8 cellular contexts compared by ENCODE assay signal in genomic region chr3:49839193-49839809, GRCh38. TPM values are rescaled to one million over a fixed set of nuclear protein-coding genes. Genes with fewer than 3 reads are reported as not detected.
DNase-seq lines count a peak whose midpoint lies in the region; ATAC-seq and TF ChIP-seq lines count a peak whose summit lies in the region.

No MANE protein-coding gene starts in this region.

- H3K27me3 ChIP-seq in neutrophil (no peaks in the 10 kb centered on the region), stomach smooth muscle (ENCODE audit: control insufficient read depth in 1 of 2, insufficient read depth in 2 of 2, low read length in 2 of 2) (no peaks in the 10 kb centered on the region)

- no peak for ATAC-seq in GM18870 (IDR thresholded peaks at IDR 0.05; ENCODE audit: unreplicated experiment)

- H3K36me3 ChIP-seq in neutrophil (peaks cover 11% of the 10 kb centered on the region), stomach smooth muscle (ENCODE audit: control insufficient read depth in 2 of 2, insufficient read depth in 2 of 2, low read length in 2 of 2) (no peaks in the 10 kb centered on the region)

- H3K9ac ChIP-seq in stomach smooth muscle (ENCODE audit: low read length in 2 of 2) = peak overlapping the region in 1 of 2 donors; percentile 51

- TF ChIP-seq CTCF in fibroblast of pulmonary artery (IDR thresholded peaks at IDR 0.05; ENCODE audit: low read length, missing control alignments) = peak; percentile 88
- peak; percentile 91 for TF ChIP-seq CTCF in neutrophil (IDR thresholded peaks at IDR 0.05)

- no peak overlapping the region for H3K27ac ChIP-seq in neutrophil
- peak overlapping the region; percentile 6 for H3K27ac ChIP-seq in stomach smooth muscle (ENCODE audit: low read length)

- no peak overlapping the region for H3K4me3 ChIP-seq in Jurkat, Clone E6-1 (ENCODE audit: low read length)
- H3K4me3 ChIP-seq in fibroblast of pulmonary artery (replicated peaks; ENCODE audit: low read depth, low read length) (no peak overlapping the region), neutrophil (ENCODE audit: low read depth in 1 of 2, low read length in 1 of 2) (no peak overlapping the region), stomach smooth muscle (ENCODE audit: low read length in 2 of 2) (peak overlapping the region in 1 of 2 donors; percentile 40)

- H3K4me1 ChIP-seq in neutrophil (ENCODE audit: control insufficient read depth in 1 of 2, insufficient read depth in 1 of 2, low read depth in 1 of 2, low read length in 1 of 2) = no peaks in the 10 kb centered on the region
- peaks cover 11% of the 10 kb centered on the region for H3K4me1 ChIP-seq in stomach smooth muscle (ENCODE audit: control insufficient read depth, insufficient read depth, low read length)

- DNase-seq in D341Med (ENCODE audit: low spot score) (peak; percentile 84), SHP77 (lab: John Stamatoyannopoulos, UW) (peak; percentile 41 to 69), fibroblast of pulmonary artery (ENCODE audit: low read depth) (peak; percentile 90)
- DNase-seq in Jurkat, Clone E6-1 (ENCODE audit: low read depth, low spot score) = peak; percentile 72
- peak; percentile 61 to 78 for DNase-seq in activated T-helper 1 cell treated with anti-CD3 and anti-CD28 coated beads, Interleukin-2, amount 50 U/mL, for 16 hours (ENCODE audit: low read depth in 1 of 2, low spot score in 1 of 2)

- H3K9me3 ChIP-seq in neutrophil = no peaks in the 10 kb centered on the region
- no peaks in the 10 kb centered on the region for H3K9me3 ChIP-seq in stomach smooth muscle (ENCODE audit: control insufficient read depth in 2 of 2, low read length in 2 of 2)

RNA-seq across cellular contexts. Expression of gene TRAIP, which starts 17.1 kb away (rescaled TPM):
- 38.4 TPM for polyA plus RNA-seq in Jurkat, Clone E6-1 (2012; ENCODE audit: insufficient read depth, insufficient read length)

RNA-seq across cellular contexts. Expression of gene UBA7, which starts 25.5 kb away (rescaled TPM):
- 3.9 TPM for polyA plus RNA-seq in Jurkat, Clone E6-1 (2012; ENCODE audit: insufficient read depth, insufficient read length)

RNA-seq across cellular contexts. Expression of gene CAMKV, which starts 30.4 kb away (rescaled TPM):
- polyA plus RNA-seq in Jurkat, Clone E6-1 (2012; ENCODE audit: insufficient read depth, insufficient read length) = 25.5 TPM

RNA-seq across cellular contexts. Expression of gene INKA1, which starts 36.2 kb away (rescaled TPM):
- polyA plus RNA-seq in Jurkat, Clone E6-1 (2012; ENCODE audit: insufficient read depth, insufficient read length) = 3.4 TPM

RNA-seq across cellular contexts. Expression of gene CDHR4, which starts 39.6 kb away (rescaled TPM):
- polyA plus RNA-seq in Jurkat, Clone E6-1 (2012; ENCODE audit: insufficient read depth, insufficient read length) = not detected
